23 cellular contexts compared by ENCODE assay signal in the genomic region with DNA sequence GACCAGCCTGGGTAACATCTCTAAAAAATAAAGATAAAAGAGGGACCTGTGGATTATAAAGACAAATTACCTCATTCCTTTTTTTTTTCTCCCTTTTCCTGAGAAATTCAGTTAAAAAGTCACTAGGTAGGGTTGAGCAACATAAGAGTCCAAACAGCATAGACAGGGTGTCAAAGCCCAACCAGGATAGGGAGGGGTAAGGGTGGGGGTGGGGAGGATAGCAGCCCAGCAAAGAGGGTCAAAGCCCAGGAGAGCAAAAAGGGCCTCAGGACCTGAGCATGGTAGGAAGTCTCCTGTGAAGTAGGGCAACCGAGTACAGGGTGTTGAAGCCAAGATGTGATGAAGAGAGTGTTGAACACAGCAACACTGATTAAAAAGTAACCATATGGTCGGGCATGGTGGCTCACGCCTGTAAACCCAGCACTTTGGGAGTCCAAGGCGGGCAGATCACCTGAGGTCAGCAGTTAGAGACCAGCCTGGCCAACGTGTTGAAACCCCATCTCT. TPM values are rescaled to one million over a fixed set of nuclear protein-coding genes. Genes with fewer than 3 reads are reported as not detected.
DNase-seq lines count a peak whose midpoint lies in the region; ATAC-seq and TF ChIP-seq lines count a peak whose summit lies in the region.
"Had no signal": no experiment of that assay in that cellular context is flagged by ENCODE, and none has a peak within 500 bp of the region (broad histone marks: within the 10 kb centered on the region; RNA-seq: fewer than 3 reads in every experiment).

No MANE protein-coding gene starts in this region.

- peak; percentile 24 for ATAC-seq in aorta (ENCODE audit: low FRiP score)
- ATAC-seq in HG03442 (IDR thresholded peaks at IDR 0.05; ENCODE audit: unreplicated experiment): no peak
- no peak for ATAC-seq in HG03139 (IDR thresholded peaks at IDR 0.05; ENCODE audit: unreplicated experiment)
- ATAC-seq: heart left ventricle; naive thymus-derived CD8-positive, alpha-beta T cell; psoas muscle had no signal

- H3K4me1 Mint-ChIP-seq in MCF 10A (ENCODE audit: insufficient read depth, unreplicated experiment) (peaks cover 35% of the 10 kb centered on the region), nephron (peaks cover 32% of the 10 kb centered on the region)

- H3K9me3 ChIP-seq in mammary epithelial cell (replicated peaks; ENCODE audit: insufficient read depth, low read length): no peaks in the 10 kb centered on the region
- H3K9me3 ChIP-seq in aorta (ENCODE audit: control insufficient read depth, low read length): no peaks in the 10 kb centered on the region
- H3K9me3 ChIP-seq: heart left ventricle, psoas muscle, SJSA1, suprapubic skin had no signal

- intact Hi-C loops in MCF 10A (cut with micrococcal nuclease): no loop called here
- intact Hi-C loops in mammary epithelial cell (cut with micrococcal nuclease): no loop called here
- intact Hi-C loops in aorta (cut with DNase I): no loop called here

- H3K9ac ChIP-seq in mammary epithelial cell (ENCODE audit: insufficient read depth, low read length): no peak overlapping the region

- CTCF ChIA-PET in MCF 10A (lab: Yijun Ruan, JAX) (no interaction called here), mammary epithelial cell (lab: Charles Lee; ENCODE audit: low non-redundant PET) (no interaction called here)

- WGBS in mammary epithelial cell (ENCODE audit: low coverage, missing lambda C conversion rate): 84% methylated on average over 4 of the region's 5 CpGs
- 83 to 84% methylated on average over 5 of the region's 5 CpGs for WGBS in aorta, 2 donors

- H3K27me3 Mint-ChIP-seq in MCF 10A (ENCODE audit: insufficient read depth, unreplicated experiment) (no peaks in the 10 kb centered on the region), nephron (ENCODE audit: low read depth) (peaks cover 4% of the 10 kb centered on the region)
- H3K27me3 Mint-ChIP-seq: naive thymus-derived CD8-positive, alpha-beta T cell had no signal

- H3K27ac ChIP-seq in mammary epithelial cell (ENCODE audit: insufficient read depth, low read depth, low read length) (no peak overlapping the region), aorta (ENCODE audit: low read depth in 1 of 2, low read length in 2 of 2) (peak overlapping the region in 1 of 2 donors; percentile 8)
- H3K27ac ChIP-seq: 22Rv1, psoas muscle, SJSA1, suprapubic skin, WERI-Rb-1 had no signal

- POLR2A ChIA-PET in MCF 10A (lab: Yijun Ruan, JAX): interaction anchor here (0.6 to 3.6 kb wide), 11 partner anchors 8 to 244 kb away, joined by 3 to 43 read pairs (median 3); a partner anchor contains a TSS

- H2AFZ ChIP-seq in mammary epithelial cell (ENCODE audit: low read depth, low read length): no peak overlapping the region

- no peak overlapping the region for H3K4me3 ChIP-seq in mammary epithelial cell (replicated peaks in 1 of 3; ENCODE audit: insufficient read depth in 1 of 3, low read depth in 2 of 3, low read length in 3 of 3)
- peak overlapping the region; percentile 8 for H3K4me3 ChIP-seq in epithelial cell of proximal tubule (ENCODE audit: low read depth, low read length)
- no peak overlapping the region for H3K4me3 ChIP-seq in aorta (ENCODE audit: low read length in 2 of 2)
- H3K4me3 ChIP-seq: heart left ventricle, psoas muscle, SJSA1, suprapubic skin had no signal

- TF ChIP-seq CTCF in MCF 10A (IDR thresholded peaks at IDR 0.05; ENCODE audit: unreplicated experiment) (no peak), mammary epithelial cell (conservative IDR thresholded peaks at IDR 0.05 in 1 of 2, IDR thresholded peaks at IDR 0.05 in 1 of 2; ENCODE audit: extremely low read depth in 1 of 2, insufficient read depth in 1 of 2, low read depth in 1 of 2, low read length in 2 of 2) (no peak), epithelial cell of proximal tubule (conservative IDR thresholded peaks at IDR 0.05; ENCODE audit: low read depth, low read length) (no peak), nephron (IDR thresholded peaks at IDR 0.05; ENCODE audit: unreplicated experiment in 3 of 3) (no peak)

- H3K36me3 ChIP-seq in mammary epithelial cell (ENCODE audit: insufficient read depth, low read length) (no peaks in the 10 kb centered on the region), aorta (ENCODE audit: control insufficient read depth in 1 of 2, insufficient read depth in 2 of 2, low read length in 1 of 2) (no peaks in the 10 kb centered on the region)
- H3K36me3 ChIP-seq: heart left ventricle, SJSA1, suprapubic skin, WERI-Rb-1 had no signal

- DNase-seq in MCF 10A (ENCODE audit: unreplicated experiment) (no peak), mammary epithelial cell (no peak), epithelial cell of proximal tubule (ENCODE audit: low read depth) (peak; percentile 80), aorta (no peak), NCI-H1048 (lab: John Stamatoyannopoulos, UW) (no peak)
- DNase-seq: activated CD4-positive, alpha-beta T cell treated with anti-CD3 and anti-CD28 coated beads, Interleukin-2, amount 50 U/mL, for 48 hours; activated naive CD4-positive, alpha-beta T cell treated with Interleukin-2 at 50 U/mL for 16 hours; cerebellar nuclear complex; effector memory CD4-positive, alpha-beta T cell; EL; heart left ventricle; naive thymus-derived CD8-positive, alpha-beta T cell; NCI-H1417; psoas muscle; stimulated activated CD8-positive, alpha-beta memory T cell treated with anti-CD3 and anti-CD28 coated beads, Interleukin-4, amount 100 ng/mL, for 48 hours; WERI-Rb-1 had no signal

- H3K36me3 Mint-ChIP-seq in MCF 10A (ENCODE audit: insufficient read depth, unreplicated experiment): no peaks in the 10 kb centered on the region
- no peaks in the 10 kb centered on the region for H3K36me3 Mint-ChIP-seq in nephron (ENCODE audit: low read depth)
- H3K36me3 Mint-ChIP-seq: naive thymus-derived CD8-positive, alpha-beta T cell had no signal

- dilution Hi-C loops in mammary epithelial cell (cut with HindIII; ENCODE audit: low sequenced_read_pairs): no loop called here

- H3K4me3 Mint-ChIP-seq in MCF 10A (ENCODE audit: unreplicated experiment) (no peak overlapping the region), nephron (no peak overlapping the region)
- H3K4me3 Mint-ChIP-seq: naive thymus-derived CD8-positive, alpha-beta T cell; T-helper 1 cell treated with Interleukin-12 subunit alpha and Interleukin-12 subunit beta and Interleukin-4 antibody, amounts not matched to agents 30 μg/mL and 1 μg/mL, for 36 hours had no signal

- H3K4me1 ChIP-seq in mammary epithelial cell (ENCODE audit: insufficient read depth, low read length) (peaks cover 23% of the 10 kb centered on the region), aorta (ENCODE audit: control insufficient read depth in 1 of 2, insufficient read depth in 2 of 2, low read length in 2 of 2) (peaks cover 0 to 6% of the 10 kb centered on the region in 2 donors)

- H3K9me3 Mint-ChIP-seq in MCF 10A (ENCODE audit: unreplicated experiment): no peaks in the 10 kb centered on the region
- no peaks in the 10 kb centered on the region for H3K9me3 Mint-ChIP-seq in nephron
- H3K9me3 Mint-ChIP-seq: naive thymus-derived CD8-positive, alpha-beta T cell; T-helper 1 cell treated with Interleukin-12 subunit alpha and Interleukin-12 subunit beta and Interleukin-4 antibody, amounts not matched to agents 30 μg/mL and 1 μg/mL, for 36 hours had no signal

- no peaks in the 10 kb centered on the region for H3K27me3 ChIP-seq in mammary epithelial cell (ENCODE audit: insufficient read depth, low read length)
- H3K27me3 ChIP-seq in aorta (ENCODE audit: control insufficient read depth in 1 of 2, insufficient read depth in 2 of 2, low read length in 1 of 2): no peaks in the 10 kb centered on the region
- H3K27me3 ChIP-seq: heart left ventricle, SJSA1, suprapubic skin had no signal

- no peaks in the 10 kb centered on the region for H3K79me2 ChIP-seq in mammary epithelial cell (ENCODE audit: insufficient read depth, low read length)

- no peak overlapping the region for H3K4me2 ChIP-seq in mammary epithelial cell (ENCODE audit: insufficient read depth, low read depth, low read length)

- in situ Hi-C loops in mammary epithelial cell (cut with MboI; ENCODE audit: low sequenced_read_pairs in 2 of 2): loop anchor here in 1 of 2 donors (5.0 kb wide), 1 partner anchor 90 kb away; no protein-coding TSS in a partner anchor

- H3K27ac Mint-ChIP-seq in MCF 10A (ENCODE audit: low read depth, unreplicated experiment) (peak overlapping the region; percentile 72), nephron (peak overlapping the region; percentile 89 to 97 (median 95))

- no peaks in the 10 kb centered on the region for H4K20me1 ChIP-seq in mammary epithelial cell (ENCODE audit: insufficient read depth, low read length)

- BruUV-seq in MCF 10A (replicated peaks; lab: Mats Ljungman, UMichigan) (no TSS peak), mammary epithelial cell (replicated peaks; lab: Mats Ljungman, UMichigan) (no TSS peak)

RNA-seq across cellular contexts. Expression of a gene that starts 5.7 kb away (rescaled TPM):
- 155 and 184 TPM in 2 replicates for total RNA-seq in MCF 10A (2022)
- 100 to 1,000 TPM in 1 of 2 donors, 10 to 100 TPM in 1; 82.2 to 135 TPM for total RNA-seq in mammary epithelial cell
- polyA plus RNA-seq in mammary epithelial cell: 69.9 TPM
- polyA minus RNA-seq in mammary epithelial cell: 212 TPM
- total RNA-seq in epithelial cell of proximal tubule: 44.5 and 60.7 TPM in 2 replicates
- 10 to 100 TPM; 74.5 to 95.6 TPM for total RNA-seq in aorta
- polyA plus RNA-seq in aorta: 10 to 100 TPM; 15.2 to 36.0 TPM
